8 cellular contexts compared by ENCODE assay signal in genomic region chr14:34629657-34630529, GRCh38. TPM values are rescaled to one million over a fixed set of nuclear protein-coding genes. Genes with fewer than 3 reads are reported as not detected.
DNase-seq lines count a peak whose midpoint lies in the region; ATAC-seq, FAIRE-seq and TF ChIP-seq lines count a peak whose summit lies in the region.

Gene SNX6, minus strand, starts transcription at chr14:34630148. Its CDS starts 32 bp downstream, at chr14:34630116.

- no peaks in the 10 kb centered on the region for H3K27me3 ChIP-seq in spleen (replicated peaks in 1 of 7)

- H3K4me1 Mint-ChIP-seq in activated B cell treated with CpG ODN at 0.5 μM for 24 hours (peaks cover 10% of the 10 kb centered on the region), immature natural killer cell (peaks cover 29 to 38% of the 10 kb centered on the region in 2 donors)

- intact Hi-C loops in activated B cell treated with CpG ODN at 0.5 μM for 24 hours (cut with micrococcal nuclease), result loop anchor here (1.0 to 5.0 kb wide), 8 partner anchors 84 to 775 kb away; partner anchors contain the start of genes CFL2, EAPP, FAM177A1 and NFKBIA
- intact Hi-C loops in spleen (cut with DNase I; ENCODE audit: low total_unique reads), result no loop called here

- H3K36me3 Mint-ChIP-seq in activated B cell treated with CpG ODN at 0.5 μM for 24 hours (ENCODE audit: low read depth), result peaks cover 11% of the 10 kb centered on the region
- H3K36me3 Mint-ChIP-seq in immature natural killer cell, result no peaks in the 10 kb centered on the region

- H3K9me3 Mint-ChIP-seq in activated B cell treated with CpG ODN at 0.5 μM for 24 hours (no peaks in the 10 kb centered on the region), immature natural killer cell (no peaks in the 10 kb centered on the region)

- no peak for TF ChIP-seq CTCF in activated B cell treated with CpG ODN at 0.5 μM for 24 hours (IDR thresholded peaks at IDR 0.05)
- no peak for TF ChIP-seq CTCF in cardiac fibroblast (IDR thresholded peaks at IDR 0.05; ENCODE audit: low read depth, low read length)
- peak in 1 of 11 experiments; percentile 38 for TF ChIP-seq CTCF in spleen (IDR thresholded peaks at IDR 0.05 in 8 of 11, conservative IDR thresholded peaks at IDR 0.05 in 3 of 11)

- H3K27me3 Mint-ChIP-seq in activated B cell treated with CpG ODN at 0.5 μM for 24 hours (peaks cover 3% of the 10 kb centered on the region), immature natural killer cell (ENCODE audit: low read depth in 3 of 3) (peaks cover 2 to 12% (median 4%) of the 10 kb centered on the region in 3 donors)

- ATAC-seq in HG02970 (IDR thresholded peaks at IDR 0.05; ENCODE audit: low FRiP score, unreplicated experiment), result peak; percentile 90
- peak; percentile 98 for ATAC-seq in activated B cell treated with CpG ODN at 0.5 μM for 24 hours (ENCODE audit: low read depth)

- TF ChIP-seq POLR2A in spleen (IDR thresholded peaks at IDR 0.05), result peak in 1 of 3 donors; percentile 58

- CTCF ChIA-PET in activated B cell treated with CpG ODN at 0.5 μM for 24 hours (lab: Charles Lee), result no interaction called here

- peak within 1 kb of the TSS; percentile 93 for H3K27ac Mint-ChIP-seq in activated B cell treated with CpG ODN at 0.5 μM for 24 hours
- H3K27ac Mint-ChIP-seq in immature natural killer cell, result peak within 1 kb of the TSS; percentile 84 to 98 (median 96)

- POLR2A ChIA-PET in activated B cell treated with CpG ODN at 0.5 μM for 24 hours (lab: Charles Lee), result interaction anchor here (0.6 to 2.0 kb wide), 8 partner anchors 9 to 1196 kb away, joined by 3 to 7 read pairs (median 5); partner anchors contain the start of genes BRMS1L, CFL2 and FAM177A1

- FAIRE-seq in GM18507 (lab: Jason Lieb, UNC), result peak; percentile 71

- H3K36me3 ChIP-seq in spleen, result peaks cover 0 to 21% (median 3%) of the 10 kb centered on the region in 6 donors

- H3K27ac ChIP-seq in spleen, result peak within 1 kb of the TSS; percentile 96 to 99 (median 98)

- WGBS in spleen, 5 donors, result 0 to 1% (median 1%) methylated on average over 48 to 84 of the region's 84 CpGs

- peak within 1 kb of the TSS; percentile 68 to 100 for H3K4me3 ChIP-seq in cardiac fibroblast (replicated peaks in 1 of 2; ENCODE audit: low read depth in 2 of 2, low read length in 2 of 2)
- peak within 1 kb of the TSS; percentile 76 to 95 (median 85) for H3K4me3 ChIP-seq in spleen

- H3K9me3 ChIP-seq in spleen, result no peaks in the 10 kb centered on the region

- H3K4me3 Mint-ChIP-seq in activated B cell treated with CpG ODN at 0.5 μM for 24 hours (peak within 1 kb of the TSS; percentile 97), immature natural killer cell (peak within 1 kb of the TSS; percentile 92 to 97 (median 97))

- H3K4me1 ChIP-seq in spleen, result peaks cover 5 to 56% (median 44%) of the 10 kb centered on the region in 6 donors

- DNase-seq in A172 (ENCODE audit: low spot score), result peak; percentile 28
- peak; percentile 99 for DNase-seq in GM18507 (ENCODE audit: extremely low spot score, insufficient read length, low read depth)
- peak; percentile 73 for DNase-seq in NCI-H2107 (lab: John Stamatoyannopoulos, UW)
- peak; percentile 77 for DNase-seq in activated B cell treated with CpG ODN at 0.5 μM for 24 hours
- DNase-seq in cardiac fibroblast (ENCODE audit: low read depth in 2 of 2), result peak; percentile 73 to 80
- peak; percentile 77 to 86 (median 84) for DNase-seq in immature natural killer cell
- DNase-seq in spleen, result peak; percentile 97

RNA-seq across cellular contexts. Expression of gene SNX6, which starts in this region (rescaled TPM):
- total RNA-seq in A172 (2014; rRNA removed; shearing (Covaris generic)), result 106 and 155 TPM in 2 replicates
- total RNA-seq in activated B cell treated with CpG ODN at 0.5 μM for 24 hours, result 56.0 and 61.0 TPM in 2 replicates
- 100 to 1,000 TPM; 141 to 174 (median 149) TPM for polyA plus RNA-seq in immature natural killer cell
- 100 to 1,000 TPM in 4 of 7 donors, 10 to 100 TPM in 3; 80.4 to 201 (median 104) TPM for total RNA-seq in spleen
- polyA plus RNA-seq in spleen, result 10 to 100 TPM; 23.0 to 54.4 (median 43.4) TPM

Comparison
In these comparisons a context has a peak if more than half of its experiments do, and no peak if none do; other contexts are left out.
1. Peak in every context shown above with its lines: DNase-seq, ATAC-seq, H3K4me3 ChIP-seq and H3K27ac ChIP-seq.
2. DNase-seq: peak in every context shown above with its lines; median percentile 99 in GM18507; 97 in spleen; 84 in immature natural killer cell; 77 in activated B cell treated with CpG ODN at 0.5 μM for 24 hours; 76 in cardiac fibroblast; 73 in NCI-H2107; 28 in A172.